30 cellular contexts compared by ENCODE assay signal in the genomic region with DNA sequence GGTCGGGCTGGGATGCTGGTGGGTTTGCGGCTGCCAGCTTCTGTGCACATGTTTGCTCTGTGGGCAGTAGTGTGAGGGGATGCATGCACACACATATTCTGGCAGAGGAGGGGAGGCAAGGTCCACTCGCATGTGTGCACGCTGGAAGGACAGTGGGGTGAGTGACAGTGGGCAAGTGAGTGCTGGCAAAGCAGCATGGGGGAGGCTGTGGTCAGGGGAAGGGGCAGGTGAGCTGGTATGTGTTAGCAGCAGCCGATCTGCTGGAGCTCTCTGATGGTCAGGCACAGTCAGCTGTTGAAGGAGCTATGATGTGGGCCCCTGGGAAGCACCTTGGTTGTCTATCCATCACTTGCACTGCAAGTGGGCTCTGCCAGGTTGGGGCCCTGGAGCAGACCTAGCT.
"Had no signal": no experiment of that assay in that cellular context is flagged by ENCODE, and none has a peak within 500 bp of the region (broad histone marks: within the 10 kb centered on the region; RNA-seq: fewer than 3 reads in every experiment).

No MANE protein-coding gene starts in this region.

- H3K9ac ChIP-seq: SK-N-SH had no signal

- H3K4me3 ChIP-seq: adrenal gland, MG63, Peyer's patch, SJSA1 had no signal

- H3K4me1 ChIP-seq: adrenal gland, Peyer's patch, SJSA1 had no signal

- H3K9me3 ChIP-seq: adrenal gland, Peyer's patch had no signal

- H3K27ac ChIP-seq: adrenal gland, Peyer's patch, SJSA1 had no signal

- DNase-seq: activated CD4-positive, alpha-beta T cell treated with anti-CD3 and anti-CD28 coated beads, Interleukin-2, amount 10 ng/mL, durations not matched to agents 24 days and 14 days; activated CD4-positive, alpha-beta T cell treated with anti-CD3 and anti-CD28 coated beads, Interleukin-2, amount 50 U/mL, for 4 hours; activated CD8-positive, alpha-beta T cell treated with anti-CD3 and anti-CD28 coated beads for 36 hours; activated gamma-delta T cell treated with Interleukin-2 at 50 U/mL for 16 hours; activated naive CD4-positive, alpha-beta T cell treated with anti-CD3 and anti-CD28 coated beads for 36 hours; activated T-cell treated with anti-CD3 and anti-CD28 coated beads, Interleukin-2, amount 50 U/mL, for 1 hour; activated T-cell treated with anti-CD3 and anti-CD28 coated beads, Interleukin-2, amount 50 U/mL, for 72 hours; adrenal gland; central memory CD4-positive, alpha-beta T cell; Kasumi-1; KG1; MG63; NCI-H1048; NCI-H1105 treated with DMSO at 0.1 percent for 48 hours; NCI-H1436; NCI-H1694; NCI-H1930; NCI-H2081 treated with DMSO at 0.1 percent for 48 hours; NCI-H345; NCI-H524 treated with DMSO at 0.1 percent for 48 hours; NK-92 treated with Interleukin-12 subunit alpha and Interleukin-12 subunit beta, amount 100 ng/mL, for 24 hours; PC-3; Peyer's patch; RPMI8226; SHP77 treated with DMSO at 0.1 percent for 48 hours; SK-N-SH had no signal

- FAIRE-seq: TTC549 had no signal

- ATAC-seq: activated CD8-positive, alpha-beta T cell treated with anti-CD3 and anti-CD28 coated beads for 36 hours; activated naive CD4-positive, alpha-beta T cell treated with anti-CD3 and anti-CD28 coated beads, Interleukin-2, amount 50 U/mL, for 72 hours; activated T-cell treated with anti-CD3 and anti-CD28 coated beads, Interleukin-2, amount 50 U/mL, for 72 hours; activated T-helper 17 cell treated with anti-CD3 and anti-CD28 coated beads, Interleukin-2, amount 50 U/mL, for 72 hours; PC-3 had no signal

- H3K27me3 ChIP-seq: adrenal gland, MG63, Peyer's patch, SJSA1 had no signal

- H3K4me2 ChIP-seq: SK-N-SH had no signal

- H3K36me3 ChIP-seq: adrenal gland, MG63, Peyer's patch, SJSA1 had no signal
